Comparison of ENCODE assay signal across 1 cellular context in genomic region chr3:154931484-154931883, GRCh38.
TF ChIP-seq lines count a peak whose summit lies in the region.

No MANE protein-coding gene starts in this region.

TF ChIP-seq in GM23338, 12 proteins besides CTCF, POLR2A, EP300 and RAD21 (continued from another document):
- TF ChIP-seq, protein P1, sequence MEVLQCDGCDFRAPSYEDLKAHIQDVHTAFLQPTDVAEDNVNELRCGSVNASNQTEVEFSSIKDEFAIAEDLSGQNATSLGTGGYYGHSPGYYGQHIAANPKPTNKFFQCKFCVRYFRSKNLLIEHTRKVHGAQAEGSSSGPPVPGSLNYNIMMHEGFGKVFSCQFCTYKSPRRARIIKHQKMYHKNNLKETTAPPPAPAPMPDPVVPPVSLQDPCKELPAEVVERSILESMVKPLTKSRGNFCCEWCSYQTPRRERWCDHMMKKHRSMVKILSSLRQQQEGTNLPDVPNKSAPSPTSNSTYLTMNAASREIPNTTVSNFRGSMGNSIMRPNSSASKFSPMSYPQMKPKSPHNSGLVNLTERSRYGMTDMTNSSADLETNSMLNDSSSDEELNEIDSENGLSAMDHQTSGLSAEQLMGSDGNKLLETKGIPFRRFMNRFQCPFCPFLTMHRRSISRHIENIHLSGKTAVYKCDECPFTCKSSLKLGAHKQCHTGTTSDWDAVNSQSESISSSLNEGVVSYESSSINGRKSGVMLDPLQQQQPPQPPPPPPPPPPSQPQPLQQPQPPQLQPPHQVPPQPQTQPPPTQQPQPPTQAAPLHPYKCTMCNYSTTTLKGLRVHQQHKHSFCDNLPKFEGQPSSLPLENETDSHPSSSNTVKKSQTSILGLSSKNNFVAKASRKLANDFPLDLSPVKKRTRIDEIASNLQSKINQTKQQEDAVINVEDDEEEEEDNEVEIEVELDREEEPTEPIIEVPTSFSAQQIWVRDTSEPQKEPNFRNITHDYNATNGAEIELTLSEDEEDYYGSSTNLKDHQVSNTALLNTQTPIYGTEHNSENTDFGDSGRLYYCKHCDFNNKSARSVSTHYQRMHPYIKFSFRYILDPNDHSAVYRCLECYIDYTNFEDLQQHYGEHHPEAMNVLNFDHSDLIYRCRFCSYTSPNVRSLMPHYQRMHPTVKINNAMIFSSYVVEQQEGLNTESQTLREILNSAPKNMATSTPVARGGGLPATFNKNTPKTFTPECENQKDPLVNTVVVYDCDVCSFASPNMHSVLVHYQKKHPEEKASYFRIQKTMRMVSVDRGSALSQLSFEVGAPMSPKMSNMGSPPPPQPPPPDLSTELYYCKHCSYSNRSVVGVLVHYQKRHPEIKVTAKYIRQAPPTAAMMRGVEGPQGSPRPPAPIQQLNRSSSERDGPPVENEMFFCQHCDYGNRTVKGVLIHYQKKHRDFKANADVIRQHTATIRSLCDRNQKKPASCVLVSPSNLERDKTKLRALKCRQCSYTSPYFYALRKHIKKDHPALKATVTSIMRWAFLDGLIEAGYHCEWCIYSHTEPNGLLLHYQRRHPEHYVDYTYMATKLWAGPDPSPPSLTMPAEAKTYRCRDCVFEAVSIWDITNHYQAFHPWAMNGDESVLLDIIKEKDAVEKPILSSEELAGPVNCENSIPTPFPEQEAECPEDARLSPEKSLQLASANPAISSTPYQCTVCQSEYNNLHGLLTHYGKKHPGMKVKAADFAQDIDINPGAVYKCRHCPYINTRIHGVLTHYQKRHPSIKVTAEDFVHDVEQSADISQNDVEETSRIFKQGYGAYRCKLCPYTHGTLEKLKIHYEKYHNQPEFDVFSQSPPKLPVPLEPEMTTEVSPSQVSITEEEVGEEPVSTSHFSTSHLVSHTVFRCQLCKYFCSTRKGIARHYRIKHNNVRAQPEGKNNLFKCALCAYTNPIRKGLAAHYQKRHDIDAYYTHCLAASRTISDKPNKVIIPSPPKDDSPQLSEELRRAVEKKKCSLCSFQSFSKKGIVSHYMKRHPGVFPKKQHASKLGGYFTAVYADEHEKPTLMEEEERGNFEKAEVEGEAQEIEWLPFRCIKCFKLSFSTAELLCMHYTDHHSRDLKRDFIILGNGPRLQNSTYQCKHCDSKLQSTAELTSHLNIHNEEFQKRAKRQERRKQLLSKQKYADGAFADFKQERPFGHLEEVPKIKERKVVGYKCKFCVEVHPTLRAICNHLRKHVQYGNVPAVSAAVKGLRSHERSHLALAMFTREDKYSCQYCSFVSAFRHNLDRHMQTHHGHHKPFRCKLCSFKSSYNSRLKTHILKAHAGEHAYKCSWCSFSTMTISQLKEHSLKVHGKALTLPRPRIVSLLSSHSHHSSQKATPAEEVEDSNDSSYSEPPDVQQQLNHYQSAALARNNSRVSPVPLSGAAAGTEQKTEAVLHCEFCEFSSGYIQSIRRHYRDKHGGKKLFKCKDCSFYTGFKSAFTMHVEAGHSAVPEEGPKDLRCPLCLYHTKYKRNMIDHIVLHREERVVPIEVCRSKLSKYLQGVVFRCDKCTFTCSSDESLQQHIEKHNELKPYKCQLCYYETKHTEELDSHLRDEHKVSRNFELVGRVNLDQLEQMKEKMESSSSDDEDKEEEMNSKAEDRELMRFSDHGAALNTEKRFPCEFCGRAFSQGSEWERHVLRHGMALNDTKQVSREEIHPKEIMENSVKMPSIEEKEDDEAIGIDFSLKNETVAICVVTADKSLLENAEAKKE (CRISPR knock-in tag; IDR thresholded peaks at IDR 0.05): no peak
- TF ChIP-seq POLR2AphosphoS5 (IDR thresholded peaks at IDR 0.05; ENCODE audit: low read depth) (no peak), JUNB (IDR thresholded peaks at IDR 0.05; ENCODE audit: unreplicated experiment) (no peak), STAT1 (IDR thresholded peaks at IDR 0.05; ENCODE audit: unreplicated experiment) (no peak), ETS1 (IDR thresholded peaks at IDR 0.05) (no peak), ZNF331 (CRISPR knock-in tag; IDR thresholded peaks at IDR 0.05; ENCODE audit: low read depth) (no peak), EZH2 (IDR thresholded peaks at IDR 0.05; ENCODE audit: low read depth, unreplicated experiment) (no peak)
